16 cellular contexts compared by ENCODE assay signal in genomic region chr6:164068533-164068932, GRCh38.
DNase-seq lines count a peak whose midpoint lies in the region; ATAC-seq, FAIRE-seq and TF ChIP-seq lines count a peak whose summit lies in the region.
"Had no signal": no experiment of that assay in that cellular context is flagged by ENCODE, and none has a peak within 500 bp of the region (broad histone marks: within the 10 kb centered on the region; RNA-seq: fewer than 3 reads in every experiment).

No MANE protein-coding gene starts in this region.

- H3K4me2 ChIP-seq in astrocyte (ENCODE audit: low read length), result no peak overlapping the region
- H3K4me2 ChIP-seq in Karpas-422 (ENCODE audit: low read depth, low read length, poor library complexity, severe bottlenecking), result no peak overlapping the region

- H3K27me3 Mint-ChIP-seq in astrocyte (ENCODE audit: low read depth, unreplicated experiment), result no peaks in the 10 kb centered on the region
- H3K27me3 Mint-ChIP-seq: CD4-positive, alpha-beta memory T cell had no signal

- ATAC-seq in left ventricle myocardium superior (peak; percentile 26), Right ventricle myocardium inferior (no peak)
- ATAC-seq: GM12878 had no signal

- H3K4me3 ChIP-seq in astrocyte (ENCODE audit: insufficient read depth, low read depth, low read length) (no peak overlapping the region), fibroblast of the aortic adventitia (ENCODE audit: low read depth, low read length) (no peak overlapping the region), Karpas-422 (ENCODE audit: low read length) (no peak overlapping the region)
- H3K4me3 ChIP-seq: GM12878, GM23248 had no signal

- H3K36me3 ChIP-seq in astrocyte (ENCODE audit: insufficient read depth, low read length) (no peaks in the 10 kb centered on the region), Karpas-422 (ENCODE audit: insufficient read depth, low read length) (no peaks in the 10 kb centered on the region)
- H3K36me3 ChIP-seq: BE2C had no signal

- H3K9me2 ChIP-seq in Karpas-422 (replicated peaks; ENCODE audit: insufficient read depth, low read length), result no peaks in the 10 kb centered on the region

- H3K9ac ChIP-seq in astrocyte (ENCODE audit: low read length), result no peak overlapping the region
- H3K9ac ChIP-seq in Karpas-422 (ENCODE audit: low read length), result no peak overlapping the region
- H3K9ac ChIP-seq: GM23248 had no signal

- no peak overlapping the region for H2AFZ ChIP-seq in astrocyte (ENCODE audit: low read depth, low read length)
- no peak overlapping the region for H2AFZ ChIP-seq in Karpas-422 (ENCODE audit: low read length)
- H2AFZ ChIP-seq: GM23248 had no signal

- no peak overlapping the region for H3K4me3 Mint-ChIP-seq in astrocyte (ENCODE audit: unreplicated experiment)
- H3K4me3 Mint-ChIP-seq: CD4-positive, alpha-beta memory T cell had no signal

- H3K4me1 Mint-ChIP-seq in astrocyte (ENCODE audit: low read depth, unreplicated experiment), result peaks cover 8% of the 10 kb centered on the region
- H3K4me1 Mint-ChIP-seq: CD4-positive, alpha-beta memory T cell had no signal

- H3K27ac Mint-ChIP-seq in astrocyte (ENCODE audit: unreplicated experiment), result no peak overlapping the region
- H3K27ac Mint-ChIP-seq: CD4-positive, alpha-beta memory T cell had no signal

- DNase-seq in left ventricle myocardium superior, result no peak
- DNase-seq in Right ventricle myocardium inferior (ENCODE audit: missing footprints), result no peak
- DNase-seq in astrocyte (ENCODE audit: low read depth), result peak; percentile 34
- peak; percentile 12 for DNase-seq in fibroblast of the aortic adventitia (ENCODE audit: low read depth)
- no peak for DNase-seq in substantia nigra (lab: John Stamatoyannopoulos, UW)
- DNase-seq in NCI-H82 treated with DMSO at 0.1 percent for 48 hours (lab: John Stamatoyannopoulos, UW; ENCODE audit: unreplicated experiment), result no peak
- DNase-seq in Karpas-422, result no peak
- DNase-seq: BE2C; CD4-positive, alpha-beta memory T cell; DMS79; GM23248; H7 had no signal

- no peak for FAIRE-seq in astrocyte (lab: Jason Lieb, UNC)
- FAIRE-seq: GM12878, GM18507 had no signal

- H3K9me3 ChIP-seq in astrocyte (ENCODE audit: insufficient read depth, low read depth, low read length), result no peaks in the 10 kb centered on the region
- peaks cover 36% of the 10 kb centered on the region for H3K9me3 ChIP-seq in Karpas-422 (ENCODE audit: low read length)
- H3K9me3 ChIP-seq: BE2C had no signal

- H3K79me2 ChIP-seq in astrocyte (ENCODE audit: insufficient read depth, low read length), result no peaks in the 10 kb centered on the region
- no peaks in the 10 kb centered on the region for H3K79me2 ChIP-seq in Karpas-422 (ENCODE audit: low read length)

- H3K36me3 Mint-ChIP-seq in astrocyte (ENCODE audit: low read depth, unreplicated experiment), result no peaks in the 10 kb centered on the region
- H3K36me3 Mint-ChIP-seq: CD4-positive, alpha-beta memory T cell had no signal

- no peaks in the 10 kb centered on the region for H3K27me3 ChIP-seq in astrocyte (ENCODE audit: insufficient read depth, low read length)
- H3K27me3 ChIP-seq in Karpas-422 (ENCODE audit: low read length), result no peaks in the 10 kb centered on the region
- H3K27me3 ChIP-seq: BE2C had no signal

- H3K27ac ChIP-seq in astrocyte (ENCODE audit: low read depth, low read length), result peak overlapping the region; percentile 91
- H3K27ac ChIP-seq in substantia nigra (ENCODE audit: low read depth, low read length, poor library complexity, severe bottlenecking), result no peak overlapping the region
- H3K27ac ChIP-seq in Karpas-422 (ENCODE audit: low read length), result no peak overlapping the region
- H3K27ac ChIP-seq: C4-2B, GM23248, HL-60 had no signal

- H3K9me3 Mint-ChIP-seq in astrocyte (ENCODE audit: unreplicated experiment), result peaks cover 6% of the 10 kb centered on the region

- no peaks in the 10 kb centered on the region for H4K20me1 ChIP-seq in astrocyte (ENCODE audit: insufficient read depth, low read length)
- H4K20me1 ChIP-seq in Karpas-422 (ENCODE audit: insufficient read depth, low read depth, low read length), result no peaks in the 10 kb centered on the region

- H3K4me1 ChIP-seq in astrocyte (ENCODE audit: insufficient read depth, low read length) (peaks cover 12% of the 10 kb centered on the region), Karpas-422 (ENCODE audit: low read length) (no peaks in the 10 kb centered on the region)

- no peak for TF ChIP-seq CTCF in astrocyte (IDR thresholded peaks at IDR 0.05; ENCODE audit: insufficient read depth, low read depth, low read length)
- no peak for TF ChIP-seq CTCF in fibroblast of the aortic adventitia (IDR thresholded peaks at IDR 0.05; ENCODE audit: insufficient read depth, low read length)

- intact Hi-C loops in left ventricle myocardium superior (cut with micrococcal nuclease), result no loop called here
- intact Hi-C loops in Right ventricle myocardium inferior (cut with DNase I), result no loop called here

Comparison
In these comparisons a context has a peak if more than half of its experiments do, and no peak if none do; other contexts are left out.
1. DNase-seq: peak in astrocyte (single experiment) and fibroblast of the aortic adventitia (single experiment); none in left ventricle myocardium superior (single experiment), Right ventricle myocardium inferior (single experiment), substantia nigra (0 of 49), NCI-H82 treated with DMSO at 0.1 percent for 48 hours (single experiment) and Karpas-422 (single experiment).